Comparison of ENCODE assay signal across 8 cellular contexts in genomic region chr4:184537269-184538022, GRCh38.
DNase-seq lines count a peak whose midpoint lies in the region; ATAC-seq and TF ChIP-seq lines count a peak whose summit lies in the region.

No MANE protein-coding gene starts in this region.

- no peak for TF ChIP-seq CTCF in GM13977 (IDR thresholded peaks at IDR 0.05; ENCODE audit: extremely low read depth, insufficient read depth, missing control alignments)
- no peak for TF ChIP-seq CTCF in progenitor cell of endocrine pancreas (IDR thresholded peaks at IDR 0.05; ENCODE audit: unreplicated experiment)

- in situ Hi-C loops in GM13977 (cut with MboI; ENCODE audit: low pct_unique_long_range_greater_than_20kb, low sequenced_read_pairs, unreplicated experiment) = loop anchor here (10.0 kb wide), 3 partner anchors 63 to 273 kb away; partner anchors contain the start of gene IRF2

- ATAC-seq in HG02884 (IDR thresholded peaks at IDR 0.05; ENCODE audit: unreplicated experiment) = peak; percentile 35
- peak; percentile 98 for ATAC-seq in left ventricle myocardium superior

- no peaks in the 10 kb centered on the region for H3K9me3 Mint-ChIP-seq in T-helper 1 cell treated with Interleukin-12 subunit alpha and Interleukin-12 subunit beta and Interleukin-4 antibody, amounts not matched to agents 30 μg/mL and 1 μg/mL, for 36 hours
- no peaks in the 10 kb centered on the region for H3K9me3 Mint-ChIP-seq in progenitor cell of endocrine pancreas (ENCODE audit: low read depth)

- intact Hi-C loops in left ventricle myocardium superior (cut with micrococcal nuclease) = loop anchor here (2.0 kb wide), 2 partner anchors 63 to 273 kb away; partner anchors contain the start of gene IRF2

- H3K4me1 Mint-ChIP-seq in T-helper 1 cell treated with Interleukin-12 subunit alpha and Interleukin-12 subunit beta and Interleukin-4 antibody, amounts not matched to agents 30 μg/mL and 1 μg/mL, for 36 hours (ENCODE audit: low read depth) = peaks cover 43% of the 10 kb centered on the region
- H3K4me1 Mint-ChIP-seq in progenitor cell of endocrine pancreas (ENCODE audit: low read depth) = peaks cover 14% of the 10 kb centered on the region

- peak overlapping the region; percentile 97 for H3K27ac ChIP-seq in angular gyrus (ENCODE audit: low read depth, low read length)

- H3K27ac Mint-ChIP-seq in T-helper 1 cell treated with Interleukin-12 subunit alpha and Interleukin-12 subunit beta and Interleukin-4 antibody, amounts not matched to agents 30 μg/mL and 1 μg/mL, for 36 hours = peak overlapping the region; percentile 96
- peak overlapping the region; percentile 97 for H3K27ac Mint-ChIP-seq in progenitor cell of endocrine pancreas

- peak overlapping the region; percentile 90 for H3K4me3 Mint-ChIP-seq in T-helper 1 cell treated with Interleukin-12 subunit alpha and Interleukin-12 subunit beta and Interleukin-4 antibody, amounts not matched to agents 30 μg/mL and 1 μg/mL, for 36 hours
- H3K4me3 Mint-ChIP-seq in progenitor cell of endocrine pancreas (ENCODE audit: low read depth) = peak overlapping the region; percentile 90

- peaks cover 3% of the 10 kb centered on the region for H3K36me3 Mint-ChIP-seq in T-helper 1 cell treated with Interleukin-12 subunit alpha and Interleukin-12 subunit beta and Interleukin-4 antibody, amounts not matched to agents 30 μg/mL and 1 μg/mL, for 36 hours (ENCODE audit: low read depth)
- H3K36me3 Mint-ChIP-seq in progenitor cell of endocrine pancreas (ENCODE audit: insufficient read depth) = peaks cover 4% of the 10 kb centered on the region

- no peaks in the 10 kb centered on the region for H3K27me3 Mint-ChIP-seq in T-helper 1 cell treated with Interleukin-12 subunit alpha and Interleukin-12 subunit beta and Interleukin-4 antibody, amounts not matched to agents 30 μg/mL and 1 μg/mL, for 36 hours (ENCODE audit: low read depth)
- no peaks in the 10 kb centered on the region for H3K27me3 Mint-ChIP-seq in progenitor cell of endocrine pancreas

- DNase-seq in GM13977 (ENCODE audit: low spot score) (peak; percentile 63), NCI-H1694 (lab: John Stamatoyannopoulos, UW) (peak; percentile 92), left ventricle myocardium superior (peak; percentile 98), progenitor cell of endocrine pancreas (ENCODE audit: low spot score, unreplicated experiment) (peak; percentile 97), ureter (ENCODE audit: low spot score) (peak; percentile 99)

Comparison
In these comparisons a context has a peak if more than half of its experiments do, and no peak if none do; other contexts are left out.
1. Peak in every context shown above with its lines: DNase-seq, ATAC-seq and H3K27ac ChIP-seq.